ENCODE assay signal across 17 cellular contexts in genomic region chr22:36267896-36268485, GRCh38. TPM values are rescaled to one million over a fixed set of nuclear protein-coding genes. Genes with fewer than 3 reads are reported as not detected.
DNase-seq lines count a peak whose midpoint lies in the region; ATAC-seq, FAIRE-seq and TF ChIP-seq lines count a peak whose summit lies in the region.
"Had no signal": no experiment of that assay in that cellular context is flagged by ENCODE, and none has a peak within 500 bp of the region (broad histone marks: within the 10 kb centered on the region; RNA-seq: fewer than 3 reads in every experiment).

No MANE protein-coding gene starts in this region.

- ATAC-seq in activated naive CD4-positive, alpha-beta T cell treated with anti-CD3 and anti-CD28 coated beads, Interleukin-2, amount 50 U/mL, for 72 hours: peak; percentile 8 to 14
- ATAC-seq in left lung (no peak), aorta (ENCODE audit: low FRiP score) (no peak)
- ATAC-seq: GM23338 had no signal

- H3K36me3 Mint-ChIP-seq in activated naive CD4-positive, alpha-beta T cell treated with anti-CD3 and anti-CD28 coated beads, Interleukin-2, amount 50 U/mL, for 72 hours: peaks cover 6 to 19% of the 10 kb centered on the region in 2 donors
- H3K36me3 Mint-ChIP-seq in activated naive CD4-positive, alpha-beta T cell treated with anti-CD3 and anti-CD28 coated beads, Interleukin-2, amount 10 ng/mL, durations not matched to agents 7 days and 5 days: peaks cover 37% of the 10 kb centered on the region
- peaks cover 45% of the 10 kb centered on the region for H3K36me3 Mint-ChIP-seq in astrocyte (ENCODE audit: low read depth, unreplicated experiment)

- H3K36me3 ChIP-seq in astrocyte (ENCODE audit: insufficient read depth, low read length) (peaks cover 8% of the 10 kb centered on the region), left lung (peaks cover 0 to 40% of the 10 kb centered on the region in 2 donors), aorta (ENCODE audit: control insufficient read depth in 1 of 2, insufficient read depth in 2 of 2, low read length in 1 of 2) (no peaks in the 10 kb centered on the region)
- H3K36me3 ChIP-seq: BE2C had no signal

- no peak overlapping the region for H3K4me3 Mint-ChIP-seq in activated naive CD4-positive, alpha-beta T cell treated with anti-CD3 and anti-CD28 coated beads, Interleukin-2, amount 10 ng/mL, durations not matched to agents 7 days and 5 days
- H3K4me3 Mint-ChIP-seq in astrocyte (ENCODE audit: unreplicated experiment): no peak overlapping the region
- H3K4me3 Mint-ChIP-seq: CD4-positive, alpha-beta memory T cell; GM23338 had no signal

- no peak for FAIRE-seq in astrocyte (lab: Jason Lieb, UNC)
- FAIRE-seq: A549, G401.6, GM12892 had no signal

- TF ChIP-seq CTCF in astrocyte (IDR thresholded peaks at IDR 0.05; ENCODE audit: insufficient read depth, low read depth, low read length): no peak
- TF ChIP-seq CTCF in left lung (IDR thresholded peaks at IDR 0.05): no peak

- no peaks in the 10 kb centered on the region for H3K27me3 Mint-ChIP-seq in activated naive CD4-positive, alpha-beta T cell treated with anti-CD3 and anti-CD28 coated beads, Interleukin-2, amount 10 ng/mL, durations not matched to agents 7 days and 5 days
- H3K27me3 Mint-ChIP-seq in astrocyte (ENCODE audit: low read depth, unreplicated experiment): no peaks in the 10 kb centered on the region
- H3K27me3 Mint-ChIP-seq: CD4-positive, alpha-beta memory T cell had no signal

- H3K4me1 ChIP-seq in astrocyte (ENCODE audit: insufficient read depth, low read length): no peaks in the 10 kb centered on the region
- no peaks in the 10 kb centered on the region for H3K4me1 ChIP-seq in left lung
- H3K4me1 ChIP-seq in aorta (ENCODE audit: control insufficient read depth in 1 of 2, insufficient read depth in 2 of 2, low read length in 2 of 2): no peaks in the 10 kb centered on the region
- H3K4me1 ChIP-seq: A549, BE2C had no signal

- no peak overlapping the region for H3K27ac ChIP-seq in astrocyte (ENCODE audit: low read depth, low read length)
- no peak overlapping the region for H3K27ac ChIP-seq in left lung
- H3K27ac ChIP-seq in aorta (ENCODE audit: low read depth in 1 of 2, low read length in 2 of 2): no peak overlapping the region
- H3K27ac ChIP-seq: A549, C4-2B had no signal

- H3K27me3 ChIP-seq in astrocyte (ENCODE audit: insufficient read depth, low read length) (no peaks in the 10 kb centered on the region), left lung (no peaks in the 10 kb centered on the region), aorta (ENCODE audit: control insufficient read depth in 1 of 2, insufficient read depth in 2 of 2, low read length in 1 of 2) (no peaks in the 10 kb centered on the region)
- H3K27me3 ChIP-seq: BE2C had no signal

- no peak overlapping the region for H2AFZ ChIP-seq in astrocyte (ENCODE audit: low read depth, low read length)
- H2AFZ ChIP-seq: GM23338 had no signal

- intact Hi-C loops in left lung (cut with DNase I): no loop called here
- intact Hi-C loops in aorta (cut with DNase I): no loop called here

- no peaks in the 10 kb centered on the region for H3K79me2 ChIP-seq in astrocyte (ENCODE audit: insufficient read depth, low read length)

- H3K4me3 ChIP-seq in astrocyte (ENCODE audit: insufficient read depth, low read depth, low read length) (no peak overlapping the region), left lung (no peak overlapping the region), aorta (ENCODE audit: low read length in 2 of 2) (no peak overlapping the region)
- H3K4me3 ChIP-seq: A549, GM23338 had no signal

- peaks cover 2% of the 10 kb centered on the region for H3K4me1 Mint-ChIP-seq in activated naive CD4-positive, alpha-beta T cell treated with anti-CD3 and anti-CD28 coated beads, Interleukin-2, amount 10 ng/mL, durations not matched to agents 7 days and 5 days
- peaks cover 6% of the 10 kb centered on the region for H3K4me1 Mint-ChIP-seq in astrocyte (ENCODE audit: low read depth, unreplicated experiment)

- peak overlapping the region in 1 of 2 donors; percentile 17 for H3K27ac Mint-ChIP-seq in activated naive CD4-positive, alpha-beta T cell treated with anti-CD3 and anti-CD28 coated beads, Interleukin-2, amount 50 U/mL, for 72 hours
- no peak overlapping the region for H3K27ac Mint-ChIP-seq in activated naive CD4-positive, alpha-beta T cell treated with anti-CD3 and anti-CD28 coated beads, Interleukin-2, amount 10 ng/mL, durations not matched to agents 7 days and 5 days
- H3K27ac Mint-ChIP-seq in astrocyte (ENCODE audit: unreplicated experiment): peak overlapping the region; percentile 85
- H3K27ac Mint-ChIP-seq: GM23338 had no signal

- WGBS in aorta, 2 donors: 93 to 94% methylated on average over 11 of the region's 11 CpGs

- H4K20me1 ChIP-seq in astrocyte (ENCODE audit: insufficient read depth, low read length): peaks cover 4% of the 10 kb centered on the region

- DNase-seq in activated naive CD4-positive, alpha-beta T cell treated with anti-CD3 and anti-CD28 coated beads, Interleukin-2, amount 50 U/mL, for 72 hours (ENCODE audit: low spot score in 2 of 2): peak in 1 of 2 donors; percentile 49
- no peak for DNase-seq in activated naive CD4-positive, alpha-beta T cell treated with anti-CD3 and anti-CD28 coated beads, Interleukin-2, amount 10 ng/mL, durations not matched to agents 7 days and 5 days
- DNase-seq in astrocyte (ENCODE audit: low read depth) (no peak), mesenteric fat pad (ENCODE audit: low spot score) (peak; percentile 41), left lung (no peak), aorta (no peak), NCI-H2081 (lab: John Stamatoyannopoulos, UW) (no peak)
- DNase-seq: BE2C; CD4-positive, alpha-beta memory T cell; DMS79; EL; H7 had no signal

- H3K9ac ChIP-seq in astrocyte (ENCODE audit: low read length): no peak overlapping the region

- no peaks in the 10 kb centered on the region for H3K9me3 ChIP-seq in astrocyte (ENCODE audit: insufficient read depth, low read depth, low read length)
- H3K9me3 ChIP-seq in left lung: no peaks in the 10 kb centered on the region
- no peaks in the 10 kb centered on the region for H3K9me3 ChIP-seq in aorta (ENCODE audit: control insufficient read depth, low read length)
- H3K9me3 ChIP-seq: A549, BE2C had no signal

- no peak overlapping the region for H3K4me2 ChIP-seq in astrocyte (ENCODE audit: low read length)
- H3K4me2 ChIP-seq: A549, GM23338 had no signal

- H3K9me3 Mint-ChIP-seq in activated naive CD4-positive, alpha-beta T cell treated with anti-CD3 and anti-CD28 coated beads, Interleukin-2, amount 50 U/mL, for 72 hours: no peaks in the 10 kb centered on the region
- H3K9me3 Mint-ChIP-seq in activated naive CD4-positive, alpha-beta T cell treated with anti-CD3 and anti-CD28 coated beads, Interleukin-2, amount 10 ng/mL, durations not matched to agents 7 days and 5 days: no peaks in the 10 kb centered on the region
- H3K9me3 Mint-ChIP-seq in astrocyte (ENCODE audit: unreplicated experiment): peaks cover 12% of the 10 kb centered on the region

- CTCF ChIA-PET in activated naive CD4-positive, alpha-beta T cell treated with anti-CD3 and anti-CD28 coated beads, Interleukin-2, amount 10 ng/mL, durations not matched to agents 7 days and 5 days (lab: Charles Lee): interaction anchor here (1.3 kb wide), 1 partner anchor 9 kb away, joined by 3 read pairs; no protein-coding TSS in a partner anchor

RNA-seq across cellular contexts. Expression of gene APOL1, which starts 15.1 kb away (rescaled TPM):
- total RNA-seq in activated naive CD4-positive, alpha-beta T cell treated with anti-CD3 and anti-CD28 coated beads, Interleukin-2, amount 50 U/mL, for 72 hours: 10 to 100 TPM; 27.2 to 40.5 TPM
- total RNA-seq in astrocyte (3.9 and 7.5 TPM in 2 replicates), mesenteric fat pad (82.3 TPM), left lung (100 to 1,000 TPM in 1 of 2 donors, 10 to 100 TPM in 1; 89.4 to 109 TPM), aorta (10 to 100 TPM; 50.0 to 74.0 TPM)
- polyA plus RNA-seq in aorta: 10 to 100 TPM; 14.1 to 36.5 TPM
- total RNA-seq: GM23338, H7 had no signal

RNA-seq across cellular contexts. Expression of gene APOL2, which starts 28.7 kb away (rescaled TPM):
- total RNA-seq in activated naive CD4-positive, alpha-beta T cell treated with anti-CD3 and anti-CD28 coated beads, Interleukin-2, amount 50 U/mL, for 72 hours: 10 to 100 TPM; 51.3 to 68.6 TPM
- 77.2 and 85.1 TPM in 2 replicates for total RNA-seq in astrocyte
- total RNA-seq in mesenteric fat pad: 168 TPM
- total RNA-seq in left lung: 10 to 100 TPM; 51.3 to 63.0 TPM
- 10 to 100 TPM; 42.0 to 62.8 TPM for total RNA-seq in aorta
- polyA plus RNA-seq in aorta: 10 to 100 TPM; 26.4 to 30.6 TPM

Comparison
In these comparisons a context has a peak if more than half of its experiments do, and no peak if none do; other contexts are left out.
1. ATAC-seq: peak in activated naive CD4-positive, alpha-beta T cell treated with anti-CD3 and anti-CD28 coated beads, Interleukin-2, amount 50 U/mL, for 72 hours (2 of 2); none in left lung (single experiment) and aorta (single experiment).